16 cellular contexts compared by ENCODE assay signal in genomic region chr6:105536961-105537360, GRCh38.
"Had no signal": no experiment of that assay in that cellular context is flagged by ENCODE, and none has a peak within 500 bp of the region (broad histone marks: within the 10 kb centered on the region; RNA-seq: fewer than 3 reads in every experiment).

No MANE protein-coding gene starts in this region.

- H3K36me3 ChIP-seq: cardiac muscle cell, gastroesophageal sphincter, heart left ventricle, left ventricle myocardium inferior, right atrium auricular region, suprapubic skin, vagina had no signal

- DNase-seq: activated CD4-positive, alpha-beta memory T cell treated with anti-CD3 and anti-CD28 coated beads for 36 hours; activated CD4-positive, alpha-beta T cell treated with anti-CD3 and anti-CD28 coated beads for 36 hours; activated CD8-positive, alpha-beta memory T cell treated with anti-CD3 and anti-CD28 coated beads, Interleukin-2, amount 10 ng/mL, durations not matched to agents 7 days and 5 days; effector memory CD8-positive, alpha-beta T cell; heart left ventricle; kidney glomerular epithelial cell; left ventricle myocardium inferior; stimulated activated naive CD8-positive, alpha-beta T cell treated with anti-CD3 and anti-CD28 coated beads, Interleukin-15, Interleukin-2, amounts not matched to agents 100 U/mL and 50 U/mL, for 24 hours; T-helper 2 cell; trophoblast cell had no signal

- H3K27ac ChIP-seq: cardiac muscle cell, gastroesophageal sphincter, heart left ventricle, left ventricle myocardium inferior, right atrium auricular region, suprapubic skin, vagina had no signal

- H3K4me3 ChIP-seq: cardiac muscle cell, gastroesophageal sphincter, heart left ventricle, left ventricle myocardium inferior, right atrium auricular region, suprapubic skin, vagina had no signal

- ATAC-seq: activated CD4-positive, alpha-beta T cell treated with anti-CD3 and anti-CD28 coated beads for 36 hours; activated CD8-positive, alpha-beta memory T cell treated with anti-CD3 and anti-CD28 coated beads, Interleukin-2, amount 10 ng/mL, durations not matched to agents 7 days and 5 days; effector memory CD8-positive, alpha-beta T cell; gastroesophageal sphincter; heart left ventricle; stimulated activated naive CD8-positive, alpha-beta T cell treated with anti-CD3 and anti-CD28 coated beads, Interleukin-15, Interleukin-2, amounts not matched to agents 100 U/mL and 50 U/mL, for 24 hours; WTC11 had no signal

- H3K9me3 ChIP-seq: gastroesophageal sphincter, heart left ventricle, left ventricle myocardium inferior, right atrium auricular region, suprapubic skin, vagina had no signal

- H3K27me3 ChIP-seq: cardiac muscle cell, gastroesophageal sphincter, heart left ventricle, right atrium auricular region, suprapubic skin, vagina had no signal

- H3K4me1 ChIP-seq: gastroesophageal sphincter, heart left ventricle, left ventricle myocardium inferior, right atrium auricular region, vagina had no signal
